Comparison of ENCODE assay signal across 1 cellular context in genomic region chr22:41910050-41910598, GRCh38.
TF ChIP-seq lines count a peak whose summit lies in the region.

No MANE protein-coding gene starts in this region.

TF ChIP-seq in WTC11, 78 proteins besides CTCF, POLR2A, EP300 and RAD21 (continued from another document):
- TF ChIP-seq HMGXB4 (CRISPR knock-in tag; IDR thresholded peaks at IDR 0.05) (no peak), MYBL2 (CRISPR knock-in tag; IDR thresholded peaks at IDR 0.05) (0 out of 2 replicates have a peak, but pooled peaks have one; percentile 40), SOX15 (CRISPR knock-in tag; IDR thresholded peaks at IDR 0.05) (no peak), JAZF1 (CRISPR knock-in tag; IDR thresholded peaks at IDR 0.05) (no peak), NR1H2 (CRISPR knock-in tag; IDR thresholded peaks at IDR 0.05) (no peak), EMX1 (CRISPR knock-in tag; IDR thresholded peaks at IDR 0.05) (no peak), ATF3 (CRISPR knock-in tag; conservative IDR thresholded peaks at IDR 0.05) (no peak), ZNF532 (CRISPR knock-in tag; IDR thresholded peaks at IDR 0.05; ENCODE audit: borderline replicate concordance) (no peak), NR3C1 (CRISPR knock-in tag; conservative IDR thresholded peaks at IDR 0.05; ENCODE audit: low read depth) (no peak), ELF4 (CRISPR knock-in tag; IDR thresholded peaks at IDR 0.05; ENCODE audit: low read depth) (0 out of 2 replicates have a peak, but pooled peaks have one; percentile 61), ZNF121 (CRISPR knock-in tag; IDR thresholded peaks at IDR 0.05) (no peak), HMGA2 (CRISPR knock-in tag; IDR thresholded peaks at IDR 0.05) (no peak), NFE2L1 (CRISPR knock-in tag; IDR thresholded peaks at IDR 0.05) (peak; percentile 95), ZBTB43 (CRISPR knock-in tag; IDR thresholded peaks at IDR 0.05) (0 out of 2 replicates have a peak, but pooled peaks have one; percentile 62), GRHL2 (CRISPR knock-in tag; IDR thresholded peaks at IDR 0.05; ENCODE audit: insufficient replicate concordance, severe bottlenecking) (no peak), CREB1 (CRISPR knock-in tag; IDR thresholded peaks at IDR 0.05) (no peak), AR (CRISPR knock-in tag; IDR thresholded peaks at IDR 0.05) (no peak), MXD4 (CRISPR knock-in tag; IDR thresholded peaks at IDR 0.05; ENCODE audit: borderline replicate concordance) (no peak), E2F5 (CRISPR knock-in tag; IDR thresholded peaks at IDR 0.05) (peak; percentile 57), KAT7 (CRISPR knock-in tag; IDR thresholded peaks at IDR 0.05; ENCODE audit: borderline replicate concordance) (no peak), MAX (CRISPR knock-in tag; IDR thresholded peaks at IDR 0.05) (peak; percentile 87; the same call in 1 of the 2 replicates), ARID4B (CRISPR knock-in tag; IDR thresholded peaks at IDR 0.05; ENCODE audit: borderline replicate concordance) (peak; percentile 77; the same call in 1 of the 2 replicates), AFF4 (CRISPR knock-in tag; IDR thresholded peaks at IDR 0.05; ENCODE audit: borderline replicate concordance) (no peak), JUN (CRISPR knock-in tag; IDR thresholded peaks at IDR 0.05) (peak; percentile 71; the same call in 1 of the 2 replicates), MLX (CRISPR knock-in tag; IDR thresholded peaks at IDR 0.05) (no peak), ZNF512 (CRISPR knock-in tag; IDR thresholded peaks at IDR 0.05; ENCODE audit: borderline replicate concordance) (no peak), CREM (CRISPR knock-in tag; IDR thresholded peaks at IDR 0.05) (no peak; the same call in 1 of the 2 replicates)
